8 cellular contexts compared by ENCODE assay signal in genomic region chr1:30911061-30911954, GRCh38. TPM values are rescaled to one million over a fixed set of nuclear protein-coding genes. Genes with fewer than 3 reads are reported as not detected.
DNase-seq lines count a peak whose midpoint lies in the region; ATAC-seq and TF ChIP-seq lines count a peak whose summit lies in the region.

No MANE protein-coding gene starts in this region.

- H3K4me3 ChIP-seq in SJSA1: no peak overlapping the region
- H3K4me3 ChIP-seq in heart left ventricle: no peak overlapping the region
- H3K4me3 ChIP-seq in prostate gland: no peak overlapping the region

- TF ChIP-seq CTCF in heart left ventricle (IDR thresholded peaks at IDR 0.05): peak; percentile 76 to 95 (median 88)
- TF ChIP-seq CTCF in prostate gland (IDR thresholded peaks at IDR 0.05): peak; percentile 49 to 95 (median 90)

- H3K4me1 ChIP-seq in SJSA1 (replicated peaks) (peaks cover 31% of the 10 kb centered on the region), heart left ventricle (peaks cover 0 to 64% (median 17%) of the 10 kb centered on the region in 12 donors), prostate gland (replicated peaks) (no peaks in the 10 kb centered on the region)

- H3K36me3 ChIP-seq in SJSA1: no peaks in the 10 kb centered on the region
- no peaks in the 10 kb centered on the region for H3K36me3 ChIP-seq in heart left ventricle
- no peaks in the 10 kb centered on the region for H3K36me3 ChIP-seq in prostate gland

- H3K27me3 ChIP-seq in SJSA1 (replicated peaks) (no peaks in the 10 kb centered on the region), heart left ventricle (no peaks in the 10 kb centered on the region), prostate gland (replicated peaks; ENCODE audit: insufficient read depth) (no peaks in the 10 kb centered on the region)

- TF ChIP-seq POLR2A in heart left ventricle (IDR thresholded peaks at IDR 0.05) (no peak), prostate gland (IDR thresholded peaks at IDR 0.05) (no peak)

- H3K27ac ChIP-seq in SJSA1 (no peak overlapping the region), heart left ventricle (peak overlapping the region in 2 of 12 donors; percentile 33 to 84), prostate gland (no peak overlapping the region)

- intact Hi-C loops in heart left ventricle (cut with DNase I): loop anchor here (1.0 to 10.0 kb wide), 9 partner anchors 109 to 192 kb away; partner anchors contain the start of gene MATN1 (in 5 of the 10)
- intact Hi-C loops in prostate gland (cut with DNase I): loop anchor here (1.0 to 5.0 kb wide), 2 partner anchors 54 to 129 kb away; no protein-coding TSS in a partner anchor

- DNase-seq in GM03348 (ENCODE audit: low spot score) (peak; percentile 91), MV-4-11 (lab: John Stamatoyannopoulos, UW) (peak; percentile 67), SJSA1 (ENCODE audit: low read depth in 1 of 2, low spot score in 2 of 2) (peak; percentile 80 to 89), amniotic stem cell (lab: John Stamatoyannopoulos, UW) (peak; percentile 80), heart left ventricle (peak; percentile 87 to 93 (median 88)), prostate gland (ENCODE audit: low spot score) (peak; percentile 87)

- ATAC-seq in heart left ventricle (peak; percentile 68 to 89 (median 78)), HG03139 (IDR thresholded peaks at IDR 0.05; ENCODE audit: unreplicated experiment) (no peak), GM19395 (IDR thresholded peaks at IDR 0.05; ENCODE audit: unreplicated experiment) (no peak)

- H3K9me3 ChIP-seq in SJSA1 (replicated peaks) (no peaks in the 10 kb centered on the region), heart left ventricle (no peaks in the 10 kb centered on the region), prostate gland (no peaks in the 10 kb centered on the region)

- 40 to 42% (median 41%) methylated on average over 9 of the region's 9 CpGs for WGBS in heart left ventricle, 4 donors
- WGBS in prostate gland: 40% methylated on average over 9 of the region's 9 CpGs

RNA-seq across cellular contexts. Expression of gene SDC3, which starts 2.8 kb away (rescaled TPM):
- total RNA-seq in SJSA1 (2014; rRNA removed; shearing (Covaris generic)): 29.6 and 43.6 TPM in 2 replicates
- total RNA-seq in heart left ventricle: 10 to 100 TPM; 16.8 to 83.4 (median 29.5) TPM
- 10 to 100 TPM; 22.0 to 24.6 TPM for polyA plus RNA-seq in heart left ventricle
- 10 to 100 TPM; 25.5 to 39.6 TPM for total RNA-seq in prostate gland

Comparison
In these comparisons a context has a peak if more than half of its experiments do, and no peak if none do; other contexts are left out.
1. ATAC-seq: peak in heart left ventricle (4 of 4); none in HG03139 (single experiment) and GM19395 (single experiment).
2. Peak in every context shown above with its lines, with median percentiles within 50 percentile points of each other: DNase-seq.